13 cellular contexts compared by ENCODE assay signal in the genomic region with DNA sequence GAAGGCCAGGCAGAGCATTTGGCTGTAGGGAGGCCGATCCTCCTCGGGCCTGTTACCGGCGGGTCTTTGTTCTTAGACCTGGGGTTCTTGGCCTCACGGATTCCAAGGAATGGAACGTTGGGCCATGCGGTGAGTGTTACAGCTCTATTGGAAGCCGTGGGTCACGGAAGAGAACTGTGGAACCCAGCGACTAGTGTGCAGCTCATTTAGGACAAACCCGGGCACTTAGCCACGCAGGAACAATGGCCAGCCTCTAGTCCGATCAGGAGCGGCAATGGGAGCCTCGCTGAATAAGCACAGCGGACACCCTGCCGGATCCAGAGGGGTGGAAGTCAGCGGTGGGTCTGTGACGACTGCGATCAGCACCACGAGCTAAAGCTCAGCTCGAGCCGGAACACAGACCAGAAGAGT.
A peak's percentile ranks its signal among the peaks of the same experiment; 100 is the strongest.
DNase-seq lines count a peak whose midpoint lies in the region; ATAC-seq and TF ChIP-seq lines count a peak whose summit lies in the region.
"Had no signal": no experiment of that assay in that cellular context is flagged by ENCODE, and none has a peak within 500 bp of the region (broad histone marks: within the 10 kb centered on the region; RNA-seq: fewer than 3 reads in every experiment).

No MANE protein-coding gene starts in this region.

- no peak for DNase-seq in LNCaP clone FGC (ENCODE audit: low read depth)
- no peak for DNase-seq in coronary artery (ENCODE audit: low spot score)
- DNase-seq in middle frontal gyrus (ENCODE audit: extremely low spot score, low spot score), result peak; percentile 34
- peak; percentile 76 for DNase-seq in superior temporal gyrus (ENCODE audit: extremely low spot score)
- DNase-seq in activated CD4-positive, alpha-beta T cell treated with anti-CD3 and anti-CD28 coated beads, Interleukin-2, amount 50 U/mL, for 48 hours, result no peak
- no peak for DNase-seq in SIG-M5 treated with dmso at 0.1 percent for 504 hours (lab: John Stamatoyannopoulos, UW; ENCODE audit: unreplicated experiment)
- DNase-seq in COR-L47 (lab: John Stamatoyannopoulos, UW), result no peak
- DNase-seq: activated CD4-positive, alpha-beta T cell treated with anti-CD3 and anti-CD28 coated beads, Interleukin-2, amount 50 U/mL, for 1 hour; DMS79 treated with DMSO at 0.1 percent for 48 hours; occipital lobe; RPMI8226 had no signal

- TF ChIP-seq CTCF in LNCaP clone FGC (IDR thresholded peaks at IDR 0.05; ENCODE audit: control insufficient read depth, extremely low read depth, insufficient read depth) (no peak), coronary artery (IDR thresholded peaks at IDR 0.05) (no peak)

- H3K4me3 ChIP-seq in LNCaP clone FGC (ENCODE audit: low read depth, low read length), result peak overlapping the region; percentile 37
- H3K4me3 ChIP-seq in coronary artery, result no peak overlapping the region

- ATAC-seq in GM21381 (IDR thresholded peaks at IDR 0.05; ENCODE audit: unreplicated experiment), result no peak

- H3K27ac ChIP-seq in coronary artery, result peak overlapping the region; percentile 94 to 95
- H3K27ac ChIP-seq: HL-60 had no signal

Comparison
In these comparisons a context has a peak if more than half of its experiments do, and no peak if none do; other contexts are left out.
1. DNase-seq: peak in middle frontal gyrus (single experiment) and superior temporal gyrus (single experiment); none in LNCaP clone FGC (single experiment), coronary artery (single experiment), activated CD4-positive, alpha-beta T cell treated with anti-CD3 and anti-CD28 coated beads, Interleukin-2, amount 50 U/mL, for 48 hours (0 of 2), SIG-M5 treated with dmso at 0.1 percent for 504 hours (single experiment) and COR-L47 (single experiment).